ENCODE assay signal across 8 cellular contexts in the genomic region with DNA sequence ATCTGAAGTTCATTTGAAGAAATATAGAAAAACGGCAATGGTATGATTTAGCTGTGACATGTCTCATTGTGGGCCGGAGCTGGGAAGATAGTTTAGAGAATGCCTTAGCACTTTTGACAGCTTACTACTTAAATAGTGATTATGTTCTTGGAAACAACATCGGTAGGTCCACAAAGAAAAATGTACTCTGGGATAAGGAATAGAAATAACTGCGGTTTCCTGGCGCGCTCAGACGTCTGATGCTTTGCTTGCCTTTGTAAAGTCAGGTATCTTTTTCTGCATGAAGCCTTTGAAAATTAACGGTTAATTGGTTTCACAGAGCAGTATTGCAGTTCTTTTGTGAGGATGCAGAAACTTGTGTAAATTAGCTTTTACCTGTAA. TPM values are rescaled to one million over a fixed set of nuclear protein-coding genes. Genes with fewer than 3 reads are reported as not detected.
DNase-seq lines count a peak whose midpoint lies in the region; ATAC-seq and TF ChIP-seq lines count a peak whose summit lies in the region.

No MANE protein-coding gene starts in this region.

- DNase-seq in RWPE1 (ENCODE audit: low spot score) (no peak), epithelial cell of proximal tubule (ENCODE audit: low read depth) (no peak), trophoblast cell (no peak), NCI-H1048 (lab: John Stamatoyannopoulos, UW) (no peak), NCI-H2171 treated with DMSO at 0.1 percent for 48 hours (lab: John Stamatoyannopoulos, UW) (no peak)

- H4K12ac ChIP-seq in trophoblast cell (ENCODE audit: low read depth, low read length) = no peak overlapping the region

- H2AFZ ChIP-seq in trophoblast cell (ENCODE audit: insufficient read depth, low read length, poor library complexity) = no peak overlapping the region

- no peak overlapping the region for H2AK5ac ChIP-seq in trophoblast cell (ENCODE audit: low read length)

- no peak overlapping the region for H3K18ac ChIP-seq in trophoblast cell (ENCODE audit: low read length)

- H3K9ac ChIP-seq in ES-I3 (ENCODE audit: low read depth, low read length) (peak overlapping the region; percentile 89; the same call in 1 of the 2 replicates), trophoblast cell (ENCODE audit: low read length) (no peak overlapping the region)

- no peak overlapping the region for H2BK12ac ChIP-seq in trophoblast cell (ENCODE audit: low read length)

- H3K4me1 ChIP-seq in ES-I3 (ENCODE audit: insufficient read depth, low read length) (peaks cover 18% of the 10 kb centered on the region; the same call in 1 of the 2 replicates), trophoblast cell (ENCODE audit: control insufficient read depth in 1 of 2, insufficient read depth in 2 of 2, low read length in 2 of 2) (peaks cover 3 to 14% of the 10 kb centered on the region in 2 experiments)

- no peak overlapping the region for H2BK120ac ChIP-seq in trophoblast cell (ENCODE audit: insufficient read depth, low read length, poor library complexity)

- H3K79me2 ChIP-seq in trophoblast cell (ENCODE audit: control insufficient read depth, insufficient read depth, low read length, poor library complexity) = peaks cover 12% of the 10 kb centered on the region

- H3K4me2 ChIP-seq in trophoblast cell (ENCODE audit: low read length) = peak overlapping the region; percentile 61

- no peaks in the 10 kb centered on the region for H3K9me3 ChIP-seq in ES-I3 (ENCODE audit: control insufficient read depth, insufficient read depth, low read length)
- no peaks in the 10 kb centered on the region for H3K9me3 ChIP-seq in trophoblast cell (ENCODE audit: insufficient read depth, low read depth, low read length)

- peak overlapping the region; percentile 87 for H3K4ac ChIP-seq in trophoblast cell (ENCODE audit: low read depth, low read length)

- no peaks in the 10 kb centered on the region for H3K27me3 ChIP-seq in trophoblast cell (ENCODE audit: insufficient read depth, low read length)

- H3K79me1 ChIP-seq in trophoblast cell (ENCODE audit: low read length) = peaks cover 24% of the 10 kb centered on the region

- no peak for ATAC-seq in GM19023 (IDR thresholded peaks at IDR 0.05; ENCODE audit: unreplicated experiment)
- no peak for ATAC-seq in HG03159 (IDR thresholded peaks at IDR 0.05; ENCODE audit: unreplicated experiment)

- CTCF ChIA-PET in RWPE1 (lab: Yijun Ruan, JAX) = interaction anchor here (0.6 to 2.6 kb wide), 8 partner anchors 18 to 647 kb away, joined by 3 to 16 read pairs (median 4); no protein-coding TSS in a partner anchor

- H3K36me3 ChIP-seq in ES-I3 (ENCODE audit: insufficient read depth, low read length) (no peaks in the 10 kb centered on the region), trophoblast cell (ENCODE audit: control insufficient read depth in 1 of 2, insufficient read depth in 2 of 2, low read length in 2 of 2) (no peaks in the 10 kb centered on the region)

- H3K4me3 ChIP-seq in epithelial cell of proximal tubule (ENCODE audit: low read depth, low read length) (peak overlapping the region; percentile 79), trophoblast cell (ENCODE audit: low read depth, low read length) (no peak overlapping the region)

- no peak for TF ChIP-seq CTCF in RWPE1 (conservative IDR thresholded peaks at IDR 0.05; ENCODE audit: low read depth)
- no peak for TF ChIP-seq CTCF in epithelial cell of proximal tubule (conservative IDR thresholded peaks at IDR 0.05; ENCODE audit: low read depth, low read length)

- H3K14ac ChIP-seq in trophoblast cell (ENCODE audit: low read length) = no peak overlapping the region

- no peak overlapping the region for H2BK5ac ChIP-seq in trophoblast cell (ENCODE audit: low read depth, low read length, poor library complexity)

- peak overlapping the region; percentile 98 for H3K27ac ChIP-seq in RWPE1
- H3K27ac ChIP-seq in trophoblast cell (ENCODE audit: low read depth, low read length) = no peak overlapping the region

- no CpG with 5 or more reads among the region's 8 CpGs for WGBS in trophoblast cell (ENCODE audit: extremely low coverage, insufficient coverage, insufficient read length)

- POLR2A ChIA-PET in RWPE1 (lab: Yijun Ruan, JAX; ENCODE audit: low non-redundant PET) = interaction anchor here (0.8 kb wide), 1 partner anchor 93 kb away, joined by 3 read pairs; no protein-coding TSS in a partner anchor

- no peak overlapping the region for H4K8ac ChIP-seq in trophoblast cell (ENCODE audit: low read depth, low read length)

- no peak overlapping the region for H3K23ac ChIP-seq in trophoblast cell (ENCODE audit: low read length)

- H4K91ac ChIP-seq in trophoblast cell (ENCODE audit: low read depth, low read length) = no peak overlapping the region

RNA-seq across cellular contexts. Expression of a gene that starts 1.4 kb away (rescaled TPM):
- total RNA-seq in epithelial cell of proximal tubule = 31.4 and 34.2 TPM in 2 replicates
- polyA plus RNA-seq in trophoblast cell (2013) = 28.3 and 28.6 TPM in 2 replicates
